In genomic region chr4:139587452-139587851, GRCh38 we compare ENCODE assay signal across 23 cellular contexts.
"Had no signal": no experiment of that assay in that cellular context is flagged by ENCODE, and none has a peak within 500 bp of the region (broad histone marks: within the 10 kb centered on the region; RNA-seq: fewer than 3 reads in every experiment).

No MANE protein-coding gene starts in this region.

- H3K27me3 ChIP-seq: brain microvascular endothelial cell, spleen, vagina had no signal

- H3K27ac ChIP-seq: brain microvascular endothelial cell, left ventricle myocardium inferior, thoracic aorta, vagina, WERI-Rb-1 had no signal

- H3K4me1 ChIP-seq: left ventricle myocardium inferior, spleen had no signal

- H3K9me3 ChIP-seq: left ventricle myocardium inferior, spleen, thoracic aorta, vagina had no signal

- H3K4me3 ChIP-seq: left ventricle myocardium inferior, spleen, thoracic aorta, vagina had no signal

- FAIRE-seq: colon had no signal

- ATAC-seq: activated CD8-positive, alpha-beta T cell treated with anti-CD3 and anti-CD28 coated beads for 36 hours; activated naive CD8-positive, alpha-beta T cell treated with anti-CD3 and anti-CD28 coated beads, Interleukin-2, amount 50 U/mL, for 24 hours; naive thymus-derived CD4-positive, alpha-beta T cell had no signal

- H3K36me3 ChIP-seq: brain microvascular endothelial cell, left ventricle myocardium inferior, spleen, thoracic aorta, vagina, WERI-Rb-1 had no signal

- DNase-seq: activated CD4-positive, alpha-beta T cell treated with anti-CD3 and anti-CD28 coated beads, Interleukin-2, amount 10 ng/mL, durations not matched to agents 7 days and 5 days; activated CD4-positive, CD25-positive, alpha-beta regulatory T cell treated with anti-CD3 and anti-CD28 coated beads, Interleukin-2, amount 50 U/mL, for 72 hours; activated CD8-positive, alpha-beta T cell treated with anti-CD3 and anti-CD28 coated beads for 36 hours; activated gamma-delta T cell; activated naive CD4-positive, alpha-beta T cell treated with anti-CD3 and anti-CD28 coated beads, Interleukin-2, amount 50 U/mL, for 16 hours; activated naive CD8-positive, alpha-beta T cell treated with anti-CD3 and anti-CD28 coated beads, Interleukin-2, amount 50 U/mL, for 24 hours; aorta; brain microvascular endothelial cell; central memory CD4-positive, alpha-beta T cell; foreskin melanocyte; glutamatergic neuron; hippocampal formation; left ventricle myocardium inferior; naive thymus-derived CD4-positive, alpha-beta T cell; occipital lobe; posterior cingulate gyrus; spleen; stimulated activated CD4-positive, alpha-beta T cell treated with anti-CD3 and anti-CD28 coated beads, Interleukin-4, amount 100 ng/mL, for 1 hour; stimulated activated naive CD4-positive, alpha-beta T cell; WERI-Rb-1 had no signal
